11 cellular contexts compared by ENCODE assay signal in genomic region chr19:27746691-27747380, GRCh38.
DNase-seq lines count a peak whose midpoint lies in the region; ATAC-seq, FAIRE-seq and TF ChIP-seq lines count a peak whose summit lies in the region.
"Had no signal": no experiment of that assay in that cellular context is flagged by ENCODE, and none has a peak within 500 bp of the region (broad histone marks: within the 10 kb centered on the region; RNA-seq: fewer than 3 reads in every experiment).

No MANE protein-coding gene starts in this region.

- no peak for FAIRE-seq in D721Med (lab: Jason Lieb, UNC)

- peaks cover 10% of the 10 kb centered on the region for H3K9me3 Mint-ChIP-seq in activated naive CD8-positive, alpha-beta T cell treated with anti-CD3 and anti-CD28 coated beads, Interleukin-2, amount 50 U/mL, for 24 hours
- peaks cover 30% of the 10 kb centered on the region for H3K9me3 Mint-ChIP-seq in activated T-cell treated with anti-CD3 and anti-CD28 coated beads, Interleukin-2, amount 50 U/mL, for 24 hours

- CTCF ChIA-PET in HEK293 (lab: Yijun Ruan, JAX): no interaction called here

- H3K4me1 Mint-ChIP-seq in activated naive CD8-positive, alpha-beta T cell treated with anti-CD3 and anti-CD28 coated beads, Interleukin-2, amount 50 U/mL, for 24 hours: no peaks in the 10 kb centered on the region
- peaks cover 6% of the 10 kb centered on the region for H3K4me1 Mint-ChIP-seq in T-helper 17 cell
- H3K4me1 Mint-ChIP-seq in activated T-cell treated with anti-CD3 and anti-CD28 coated beads, Interleukin-2, amount 50 U/mL, for 24 hours (ENCODE audit: low read depth): peaks cover 7% of the 10 kb centered on the region

- peaks cover 4% of the 10 kb centered on the region for H3K9me3 ChIP-seq in HEK293 (ENCODE audit: control insufficient read depth, insufficient read depth, low read depth, low read length)
- H3K9me3 ChIP-seq in skeletal muscle satellite cell (replicated peaks; ENCODE audit: low read length): no peaks in the 10 kb centered on the region
- no peaks in the 10 kb centered on the region for H3K9me3 ChIP-seq in T-helper 17 cell (ENCODE audit: control insufficient read depth, low read length, poor library complexity, severe bottlenecking)

- H3K9ac ChIP-seq in skeletal muscle satellite cell (ENCODE audit: low read depth, low read length): no peak overlapping the region

- peak overlapping the region; percentile 8 for H3K4me2 ChIP-seq in skeletal muscle satellite cell (ENCODE audit: low read length)

- no peak for ATAC-seq in activated naive CD8-positive, alpha-beta T cell treated with anti-CD3 and anti-CD28 coated beads, Interleukin-2, amount 50 U/mL, for 24 hours
- no peak for ATAC-seq in T-helper 17 cell

- no peak overlapping the region for H3K27ac ChIP-seq in HEK293 (ENCODE audit: extremely low read depth, low read depth, low read length)

- H3K4me3 Mint-ChIP-seq in activated naive CD8-positive, alpha-beta T cell treated with anti-CD3 and anti-CD28 coated beads, Interleukin-2, amount 50 U/mL, for 24 hours: no peak overlapping the region
- no peak overlapping the region for H3K4me3 Mint-ChIP-seq in T-helper 17 cell
- H3K4me3 Mint-ChIP-seq in activated T-cell treated with anti-CD3 and anti-CD28 coated beads, Interleukin-2, amount 50 U/mL, for 24 hours: no peak overlapping the region
- H3K4me3 Mint-ChIP-seq: activated T-cell treated with anti-CD3 and anti-CD28 coated beads, Interleukin-2, amount 50 U/mL, for 4 hours had no signal

- H3K27me3 Mint-ChIP-seq in activated naive CD8-positive, alpha-beta T cell treated with anti-CD3 and anti-CD28 coated beads, Interleukin-2, amount 50 U/mL, for 24 hours: no peaks in the 10 kb centered on the region
- H3K27me3 Mint-ChIP-seq in T-helper 17 cell: no peaks in the 10 kb centered on the region
- H3K27me3 Mint-ChIP-seq in activated T-cell treated with anti-CD3 and anti-CD28 coated beads, Interleukin-2, amount 50 U/mL, for 24 hours: no peaks in the 10 kb centered on the region

- H3K4me1 ChIP-seq in HEK293 (ENCODE audit: control insufficient read depth, insufficient read depth, low read length) (no peaks in the 10 kb centered on the region), skeletal muscle satellite cell (ENCODE audit: control insufficient read depth, insufficient read depth, low read length) (no peaks in the 10 kb centered on the region)

- no peaks in the 10 kb centered on the region for H3K36me3 ChIP-seq in HEK293 (ENCODE audit: control insufficient read depth in 2 of 2, insufficient read depth in 1 of 2, low read length in 2 of 2)
- H3K36me3 ChIP-seq in skeletal muscle satellite cell (ENCODE audit: insufficient read depth, low read length): no peaks in the 10 kb centered on the region

- H3K27me3 ChIP-seq in skeletal muscle satellite cell (ENCODE audit: control insufficient read depth, insufficient read depth, low read length): no peaks in the 10 kb centered on the region

- no peak overlapping the region for H3K27ac Mint-ChIP-seq in activated naive CD8-positive, alpha-beta T cell treated with anti-CD3 and anti-CD28 coated beads, Interleukin-2, amount 50 U/mL, for 24 hours
- no peak overlapping the region for H3K27ac Mint-ChIP-seq in T-helper 17 cell
- no peak overlapping the region for H3K27ac Mint-ChIP-seq in activated T-cell treated with anti-CD3 and anti-CD28 coated beads, Interleukin-2, amount 50 U/mL, for 24 hours

- POLR2A ChIA-PET in HEK293 (lab: Yijun Ruan, JAX): no interaction called here

- TF ChIP-seq CTCF in HEK293 (tag by site-specific recombination; IDR thresholded peaks at IDR 0.05): no peak
- no peak for TF ChIP-seq CTCF in D721Med (IDR thresholded peaks at IDR 0.05; ENCODE audit: insufficient read depth, missing control alignments)

- H3K4me3 ChIP-seq in HEK293 (ENCODE audit: low read depth, low read length) (no peak overlapping the region), skeletal muscle satellite cell (ENCODE audit: low read length) (no peak overlapping the region)

- peaks cover 25% of the 10 kb centered on the region for H3K36me3 Mint-ChIP-seq in activated naive CD8-positive, alpha-beta T cell treated with anti-CD3 and anti-CD28 coated beads, Interleukin-2, amount 50 U/mL, for 24 hours (ENCODE audit: low read depth)
- H3K36me3 Mint-ChIP-seq in T-helper 17 cell (ENCODE audit: low read depth): no peaks in the 10 kb centered on the region
- no peaks in the 10 kb centered on the region for H3K36me3 Mint-ChIP-seq in activated T-cell treated with anti-CD3 and anti-CD28 coated beads, Interleukin-2, amount 50 U/mL, for 24 hours (ENCODE audit: low read depth)

- peak; percentile 3 for DNase-seq in activated naive CD8-positive, alpha-beta T cell treated with anti-CD3 and anti-CD28 coated beads, Interleukin-2, amount 50 U/mL, for 24 hours
- peak; percentile 6 for DNase-seq in hepatic stellate cell (ENCODE audit: low spot score)
- no peak for DNase-seq in T-helper 1 cell
- DNase-seq in T-helper 17 cell: no peak
- no peak for DNase-seq in D721Med (ENCODE audit: insufficient read length, low spot score)
- no peak for DNase-seq in activated T-cell treated with anti-CD3 and anti-CD28 coated beads, Interleukin-2, amount 50 U/mL, for 24 hours
- DNase-seq: activated T-cell treated with anti-CD3 and anti-CD28 coated beads, Interleukin-2, amount 50 U/mL, for 4 hours; NCI-H1105 treated with DMSO at 0.1 percent for 48 hours; stimulated activated naive CD4-positive, alpha-beta T cell had no signal

TF ChIP-seq in HEK293, 187 proteins besides CTCF, POLR2A, EP300 and RAD21:
- TF ChIP-seq ZNF391 (tag by site-specific recombination; IDR thresholded peaks at IDR 0.05; ENCODE audit: borderline replicate concordance, low read depth) (no peak), ZNF202 (tag by site-specific recombination; IDR thresholded peaks at IDR 0.05; ENCODE audit: borderline replicate concordance) (0 out of 2 replicates have a peak, but pooled peaks have one; percentile 31)

Comparison
In these comparisons a context has a peak if more than half of its experiments do, and no peak if none do; other contexts are left out.
1. DNase-seq: peak in activated naive CD8-positive, alpha-beta T cell treated with anti-CD3 and anti-CD28 coated beads, Interleukin-2, amount 50 U/mL, for 24 hours (single experiment) and hepatic stellate cell (single experiment); none in T-helper 1 cell (0 of 5), T-helper 17 cell (0 of 3), D721Med (single experiment) and activated T-cell treated with anti-CD3 and anti-CD28 coated beads, Interleukin-2, amount 50 U/mL, for 24 hours (single experiment).